ENCODE assay signal across 9 cellular contexts in genomic region chr12:59808317-59808910, GRCh38.
A peak's percentile ranks its signal among the peaks of the same experiment; 100 is the strongest.
DNase-seq lines count a peak whose midpoint lies in the region; ATAC-seq and TF ChIP-seq lines count a peak whose summit lies in the region.
"Had no signal": no experiment of that assay in that cellular context is flagged by ENCODE, and none has a peak within 500 bp of the region (broad histone marks: within the 10 kb centered on the region; RNA-seq: fewer than 3 reads in every experiment).

No MANE protein-coding gene starts in this region.

- H3K4me1 ChIP-seq in parathyroid adenoma = no peaks in the 10 kb centered on the region

- no peaks in the 10 kb centered on the region for H3K36me3 ChIP-seq in parathyroid adenoma (ENCODE audit: control insufficient read depth, insufficient read depth, low read length)

- H3K27ac ChIP-seq in parathyroid adenoma = no peak overlapping the region
- H3K27ac ChIP-seq: epithelial cell of prostate had no signal

- H3K9me3 ChIP-seq in parathyroid adenoma (ENCODE audit: control insufficient read depth, low read length) = no peaks in the 10 kb centered on the region

- H3K4me3 Mint-ChIP-seq in T-cell = no peak overlapping the region

- no peak overlapping the region for H2AFZ ChIP-seq in parathyroid adenoma

- no peaks in the 10 kb centered on the region for H3K9me3 Mint-ChIP-seq in activated naive CD4-positive, alpha-beta T cell treated with anti-CD3 and anti-CD28 coated beads, Interleukin-2, amount 50 U/mL, for 72 hours
- H3K9me3 Mint-ChIP-seq in T-cell = no peaks in the 10 kb centered on the region

- no peaks in the 10 kb centered on the region for H3K79me2 ChIP-seq in parathyroid adenoma

- H3K27ac Mint-ChIP-seq in activated naive CD4-positive, alpha-beta T cell treated with anti-CD3 and anti-CD28 coated beads, Interleukin-2, amount 50 U/mL, for 72 hours = no peak overlapping the region
- H3K27ac Mint-ChIP-seq in T-cell = no peak overlapping the region

- H3K4me1 Mint-ChIP-seq in T-cell = peaks cover 0 to 2% (median 0%) of the 10 kb centered on the region in 3 donors

- CTCF ChIA-PET in T-cell (lab: Charles Lee) = interaction anchor here (0.5 to 2.7 kb wide), 8 partner anchors 8 to 1194 kb away, joined by 3 to 8 read pairs (median 3); no protein-coding TSS in a partner anchor

- no peak for DNase-seq in activated naive CD4-positive, alpha-beta T cell treated with anti-CD3 and anti-CD28 coated beads, Interleukin-2, amount 50 U/mL, for 72 hours (ENCODE audit: low spot score in 2 of 2)
- no peak for DNase-seq in activated naive CD4-positive, alpha-beta T cell (lab: John Stamatoyannopoulos, UW)
- DNase-seq in T-cell = peak in 6 of 34 experiments; percentile 0 to 16 (median 1)
- peak; percentile 29 to 69 for DNase-seq in foreskin fibroblast
- no peak for DNase-seq in ecto neural progenitor cell (ENCODE audit: low spot score)

- H3K4me3 ChIP-seq in foreskin fibroblast (ENCODE audit: low read depth in 1 of 2, low read length in 2 of 2) = no peak overlapping the region
- H3K4me3 ChIP-seq in parathyroid adenoma (ENCODE audit: low read depth, low read length) = no peak overlapping the region

- peak; percentile 69 to 80 for ATAC-seq in activated naive CD4-positive, alpha-beta T cell treated with anti-CD3 and anti-CD28 coated beads, Interleukin-2, amount 50 U/mL, for 72 hours
- ATAC-seq in GM21723 (IDR thresholded peaks at IDR 0.05; ENCODE audit: unreplicated experiment) (peak; percentile 94), T-cell (replicated peaks in 1 of 4) (peak in 3 of 4 experiments; percentile 60 to 67 (median 65))

- H3K36me3 Mint-ChIP-seq in activated naive CD4-positive, alpha-beta T cell treated with anti-CD3 and anti-CD28 coated beads, Interleukin-2, amount 50 U/mL, for 72 hours = no peaks in the 10 kb centered on the region
- H3K36me3 Mint-ChIP-seq in T-cell = no peaks in the 10 kb centered on the region

- no peak for TF ChIP-seq EP300 in Ishikawa (IDR thresholded peaks at IDR 0.05; ENCODE audit: borderline replicate concordance)

- POLR2A ChIA-PET in T-cell (lab: Charles Lee) = no interaction called here

- no peaks in the 10 kb centered on the region for H3K27me3 ChIP-seq in parathyroid adenoma (ENCODE audit: control insufficient read depth, insufficient read depth, low read length)

- peak; percentile 67 for TF ChIP-seq RAD21 in Ishikawa (IDR thresholded peaks at IDR 0.05; ENCODE audit: low read depth)

- no peak overlapping the region for H3K9ac ChIP-seq in parathyroid adenoma

- TF ChIP-seq CTCF in foreskin fibroblast (IDR thresholded peaks at IDR 0.05; ENCODE audit: low read depth, low read length) = peak; percentile 55
- peak; percentile 68 for TF ChIP-seq CTCF in parathyroid adenoma (IDR thresholded peaks at IDR 0.05)

- H3K4me2 ChIP-seq in parathyroid adenoma (ENCODE audit: low read length) = no peak overlapping the region

- peaks cover under 1 to 8% of the 10 kb centered on the region in 2 donors for H3K27me3 Mint-ChIP-seq in T-cell

TF ChIP-seq in Ishikawa, 13 proteins besides CTCF, POLR2A, EP300 and RAD21:
- TF ChIP-seq YY1 (IDR thresholded peaks at IDR 0.05; ENCODE audit: low read depth) = no peak
- TF ChIP-seq NFIC (IDR thresholded peaks at IDR 0.05) = no peak
- TF ChIP-seq TAF1 (IDR thresholded peaks at IDR 0.05; ENCODE audit: low read depth) = no peak
- TF ChIP-seq REST (IDR thresholded peaks at IDR 0.05; ENCODE audit: low read depth) = no peak
- no peak for TF ChIP-seq CEBPB (IDR thresholded peaks at IDR 0.05)
- TF ChIP-seq MAX (IDR thresholded peaks at IDR 0.05) = no peak
- no peak for TF ChIP-seq CREB1 (IDR thresholded peaks at IDR 0.05; ENCODE audit: low read depth)
- no peak for TF ChIP-seq TEAD4 (IDR thresholded peaks at IDR 0.05)
- no peak for TF ChIP-seq ZBTB7A (IDR thresholded peaks at IDR 0.05; ENCODE audit: low read depth)
- no peak for TF ChIP-seq TCF12 (IDR thresholded peaks at IDR 0.05; ENCODE audit: low read depth)
- no peak for TF ChIP-seq FOXM1 (IDR thresholded peaks at IDR 0.05; ENCODE audit: borderline replicate concordance, low read depth)
- TF ChIP-seq USF1 (IDR thresholded peaks at IDR 0.05) = no peak
- TF ChIP-seq EGR1 (IDR thresholded peaks at IDR 0.05) = no peak

Comparison
In these comparisons a context has a peak if more than half of its experiments do, and no peak if none do; other contexts are left out.
1. DNase-seq: peak in foreskin fibroblast (2 of 2); none in activated naive CD4-positive, alpha-beta T cell treated with anti-CD3 and anti-CD28 coated beads, Interleukin-2, amount 50 U/mL, for 72 hours (0 of 2), activated naive CD4-positive, alpha-beta T cell (0 of 4) and ecto neural progenitor cell (single experiment).
2. Peak in every context shown above with its lines, with median percentiles within 50 percentile points of each other: ATAC-seq.